Comparison of ENCODE assay signal across 1 cellular context in the genomic region with DNA sequence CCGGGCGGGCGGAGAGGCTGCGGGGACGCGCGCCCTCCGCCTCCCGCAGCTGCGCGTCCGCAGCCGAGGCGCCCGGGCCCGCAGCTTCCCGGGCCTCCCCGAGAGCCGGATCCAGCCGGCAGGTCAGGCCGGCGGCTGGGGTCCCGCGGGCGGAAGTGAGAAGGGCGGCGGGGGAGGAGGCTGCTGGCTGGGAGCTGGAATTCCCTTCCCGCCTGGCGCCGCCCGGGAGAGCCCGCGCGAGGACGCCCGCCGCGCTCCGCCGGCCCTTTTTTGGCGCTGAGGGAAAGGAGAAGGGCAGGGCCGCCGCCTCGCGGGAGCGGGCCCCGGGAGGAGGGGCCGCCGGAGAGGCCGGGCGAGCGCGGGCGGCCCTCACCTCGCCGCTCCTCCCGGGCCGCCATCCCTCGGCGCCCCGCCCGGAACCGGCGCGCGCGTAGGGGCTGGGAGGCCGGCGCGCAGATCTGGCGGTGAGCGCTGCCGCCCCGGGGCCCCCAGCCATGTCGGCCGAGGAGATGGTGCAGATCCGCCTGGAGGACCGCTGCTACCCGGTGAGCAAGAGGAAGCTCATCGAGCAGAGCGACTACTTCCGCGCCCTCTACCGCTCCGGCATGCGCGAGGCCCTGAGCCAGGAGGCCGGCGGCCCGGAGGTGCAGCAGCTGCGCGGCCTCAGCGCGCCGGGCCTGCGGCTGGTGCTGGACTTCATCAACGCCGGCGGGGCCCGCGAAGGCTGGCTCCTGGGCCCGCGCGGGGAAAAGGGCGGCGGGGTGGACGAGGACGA.
A peak's percentile ranks its signal among the peaks of the same experiment; 100 is the strongest.
TF ChIP-seq lines count a peak whose summit lies in the region.

A gene with protein sequence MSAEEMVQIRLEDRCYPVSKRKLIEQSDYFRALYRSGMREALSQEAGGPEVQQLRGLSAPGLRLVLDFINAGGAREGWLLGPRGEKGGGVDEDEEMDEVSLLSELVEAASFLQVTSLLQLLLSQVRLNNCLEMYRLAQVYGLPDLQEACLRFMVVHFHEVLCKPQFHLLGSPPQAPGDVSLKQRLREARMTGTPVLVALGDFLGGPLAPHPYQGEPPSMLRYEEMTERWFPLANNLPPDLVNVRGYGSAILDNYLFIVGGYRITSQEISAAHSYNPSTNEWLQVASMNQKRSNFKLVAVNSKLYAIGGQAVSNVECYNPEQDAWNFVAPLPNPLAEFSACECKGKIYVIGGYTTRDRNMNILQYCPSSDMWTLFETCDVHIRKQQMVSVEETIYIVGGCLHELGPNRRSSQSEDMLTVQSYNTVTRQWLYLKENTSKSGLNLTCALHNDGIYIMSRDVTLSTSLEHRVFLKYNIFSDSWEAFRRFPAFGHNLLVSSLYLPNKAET (plus strand): TSS at position 397 of the 775 bp plus-strand sequence. CDS start 98 bp downstream, at position 495.
A gene (minus strand): TSS at position 400 of the 775 bp plus-strand sequence. CDS start 8,960 bp downstream, outside the sequence.

TF ChIP-seq in K562, 482 proteins besides CTCF, POLR2A, EP300 and RAD21 (continued from another document and continues in another):
- TF ChIP-seq, protein P1, sequence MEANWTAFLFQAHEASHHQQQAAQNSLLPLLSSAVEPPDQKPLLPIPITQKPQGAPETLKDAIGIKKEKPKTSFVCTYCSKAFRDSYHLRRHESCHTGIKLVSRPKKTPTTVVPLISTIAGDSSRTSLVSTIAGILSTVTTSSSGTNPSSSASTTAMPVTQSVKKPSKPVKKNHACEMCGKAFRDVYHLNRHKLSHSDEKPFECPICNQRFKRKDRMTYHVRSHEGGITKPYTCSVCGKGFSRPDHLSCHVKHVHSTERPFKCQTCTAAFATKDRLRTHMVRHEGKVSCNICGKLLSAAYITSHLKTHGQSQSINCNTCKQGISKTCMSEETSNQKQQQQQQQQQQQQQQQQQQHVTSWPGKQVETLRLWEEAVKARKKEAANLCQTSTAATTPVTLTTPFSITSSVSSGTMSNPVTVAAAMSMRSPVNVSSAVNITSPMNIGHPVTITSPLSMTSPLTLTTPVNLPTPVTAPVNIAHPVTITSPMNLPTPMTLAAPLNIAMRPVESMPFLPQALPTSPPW (CRISPR knock-in tag; IDR thresholded peaks at IDR 0.05), result peak; percentile 78
- TF ChIP-seq ZNF197 (CRISPR knock-in tag; IDR thresholded peaks at IDR 0.05; ENCODE audit: low read depth) (0 out of 2 replicates have a peak, but pooled peaks have one; percentile 10), GABPB1 (CRISPR knock-in tag; IDR thresholded peaks at IDR 0.05) (peak; percentile 77), POLR2H (tag; IDR thresholded peaks at IDR 0.05; ENCODE audit: low read depth) (peak; percentile 57; the same call in 1 of the 2 replicates), YY1 (IDR thresholded peaks at IDR 0.05; ENCODE audit: borderline replicate concordance in 1 of 3, control insufficient read depth in 1 of 3, extremely low read depth in 1 of 3, insufficient read depth in 3 of 3, insufficient read length in 1 of 3, insufficient replicate concordance in 2 of 3, low read depth in 1 of 3, low read length in 2 of 3) (peak in 1 of 3 experiments; percentile 59), SPI1 (IDR thresholded peaks at IDR 0.05; ENCODE audit: borderline replicate concordance, low read depth, low read length) (0 out of 2 replicates have a peak, but pooled peaks have one; percentile 7), ZNF764 (CRISPR knock-in tag; IDR thresholded peaks at IDR 0.05; ENCODE audit: low read depth) (no peak), NR4A1 (CRISPR knock-in tag; IDR thresholded peaks at IDR 0.05) (peak; percentile 70; the same call in 1 of the 2 replicates), NR4A1 (tag; IDR thresholded peaks at IDR 0.05) (no peak), TBP (optimal IDR thresholded peaks at IDR 0.05; ENCODE audit: low read depth, low read length) (peak; percentile 39), TARDBP (IDR thresholded peaks at IDR 0.05) (no peak), ZBTB1 (CRISPR knock-in tag; IDR thresholded peaks at IDR 0.05; ENCODE audit: borderline replicate concordance, low read depth) (0 out of 2 replicates have a peak, but pooled peaks have one; percentile 54), ZBTB17 (CRISPR knock-in tag; IDR thresholded peaks at IDR 0.05) (no peak), CBX2 (IDR thresholded peaks at IDR 0.05; ENCODE audit: insufficient read depth, low read length, poor library complexity, severe bottlenecking) (no peak), EP400 (IDR thresholded peaks at IDR 0.05) (peak; percentile 41; the same call in 1 of the 2 replicates), NRF1 (conservative IDR thresholded peaks at IDR 0.05 in 1 of 2, IDR thresholded peaks at IDR 0.05 in 1 of 2) (peak; percentile 82 to 84), TAF15 (IDR thresholded peaks at IDR 0.05; ENCODE audit: low read depth, low read length) (no peak), SIN3A (IDR thresholded peaks at IDR 0.05; ENCODE audit: borderline replicate concordance in 2 of 2, control insufficient read depth in 1 of 2, low read depth in 2 of 2, low read length in 2 of 2) (peak in 1 of 2 experiments; percentile 9; a peak in 1 of 4 replicates), ZNF133 (CRISPR knock-in tag; IDR thresholded peaks at IDR 0.05) (no peak)
- TF ChIP-seq, protein P2, sequence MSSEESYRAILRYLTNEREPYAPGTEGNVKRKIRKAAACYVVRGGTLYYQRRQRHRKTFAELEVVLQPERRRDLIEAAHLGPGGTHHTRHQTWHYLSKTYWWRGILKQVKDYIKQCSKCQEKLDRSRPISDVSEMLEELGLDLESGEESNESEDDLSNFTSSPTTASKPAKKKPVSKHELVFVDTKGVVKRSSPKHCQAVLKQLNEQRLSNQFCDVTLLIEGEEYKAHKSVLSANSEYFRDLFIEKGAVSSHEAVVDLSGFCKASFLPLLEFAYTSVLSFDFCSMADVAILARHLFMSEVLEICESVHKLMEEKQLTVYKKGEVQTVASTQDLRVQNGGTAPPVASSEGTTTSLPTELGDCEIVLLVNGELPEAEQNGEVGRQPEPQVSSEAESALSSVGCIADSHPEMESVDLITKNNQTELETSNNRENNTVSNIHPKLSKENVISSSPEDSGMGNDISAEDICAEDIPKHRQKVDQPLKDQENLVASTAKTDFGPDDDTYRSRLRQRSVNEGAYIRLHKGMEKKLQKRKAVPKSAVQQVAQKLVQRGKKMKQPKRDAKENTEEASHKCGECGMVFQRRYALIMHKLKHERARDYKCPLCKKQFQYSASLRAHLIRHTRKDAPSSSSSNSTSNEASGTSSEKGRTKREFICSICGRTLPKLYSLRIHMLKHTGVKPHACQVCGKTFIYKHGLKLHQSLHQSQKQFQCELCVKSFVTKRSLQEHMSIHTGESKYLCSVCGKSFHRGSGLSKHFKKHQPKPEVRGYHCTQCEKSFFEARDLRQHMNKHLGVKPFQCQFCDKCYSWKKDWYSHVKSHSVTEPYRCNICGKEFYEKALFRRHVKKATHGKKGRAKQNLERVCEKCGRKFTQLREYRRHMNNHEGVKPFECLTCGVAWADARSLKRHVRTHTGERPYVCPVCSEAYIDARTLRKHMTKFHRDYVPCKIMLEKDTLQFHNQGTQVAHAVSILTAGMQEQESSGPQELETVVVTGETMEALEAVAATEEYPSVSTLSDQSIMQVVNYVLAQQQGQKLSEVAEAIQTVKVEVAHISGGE (CRISPR knock-in tag; IDR thresholded peaks at IDR 0.05), result peak in 1 of 3 experiments; percentile 70; a peak in 2 of 6 replicates
- TF ChIP-seq, protein P3, sequence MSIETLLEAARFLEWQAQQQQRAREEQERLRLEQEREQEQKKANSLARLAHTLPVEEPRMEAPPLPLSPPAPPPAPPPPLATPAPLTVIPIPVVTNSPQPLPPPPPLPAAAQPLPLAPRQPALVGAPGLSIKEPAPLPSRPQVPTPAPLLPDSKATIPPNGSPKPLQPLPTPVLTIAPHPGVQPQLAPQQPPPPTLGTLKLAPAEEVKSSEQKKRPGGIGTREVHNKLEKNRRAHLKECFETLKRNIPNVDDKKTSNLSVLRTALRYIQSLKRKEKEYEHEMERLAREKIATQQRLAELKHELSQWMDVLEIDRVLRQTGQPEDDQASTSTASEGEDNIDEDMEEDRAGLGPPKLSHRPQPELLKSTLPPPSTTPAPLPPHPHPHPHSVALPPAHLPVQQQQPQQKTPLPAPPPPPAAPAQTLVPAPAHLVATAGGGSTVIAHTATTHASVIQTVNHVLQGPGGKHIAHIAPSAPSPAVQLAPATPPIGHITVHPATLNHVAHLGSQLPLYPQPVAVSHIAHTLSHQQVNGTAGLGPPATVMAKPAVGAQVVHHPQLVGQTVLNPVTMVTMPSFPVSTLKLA (conservative IDR thresholded peaks at IDR 0.05), result peak in 1 of 2 experiments; percentile 68; a peak in 2 of 4 replicates
- TF ChIP-seq, protein P4, sequence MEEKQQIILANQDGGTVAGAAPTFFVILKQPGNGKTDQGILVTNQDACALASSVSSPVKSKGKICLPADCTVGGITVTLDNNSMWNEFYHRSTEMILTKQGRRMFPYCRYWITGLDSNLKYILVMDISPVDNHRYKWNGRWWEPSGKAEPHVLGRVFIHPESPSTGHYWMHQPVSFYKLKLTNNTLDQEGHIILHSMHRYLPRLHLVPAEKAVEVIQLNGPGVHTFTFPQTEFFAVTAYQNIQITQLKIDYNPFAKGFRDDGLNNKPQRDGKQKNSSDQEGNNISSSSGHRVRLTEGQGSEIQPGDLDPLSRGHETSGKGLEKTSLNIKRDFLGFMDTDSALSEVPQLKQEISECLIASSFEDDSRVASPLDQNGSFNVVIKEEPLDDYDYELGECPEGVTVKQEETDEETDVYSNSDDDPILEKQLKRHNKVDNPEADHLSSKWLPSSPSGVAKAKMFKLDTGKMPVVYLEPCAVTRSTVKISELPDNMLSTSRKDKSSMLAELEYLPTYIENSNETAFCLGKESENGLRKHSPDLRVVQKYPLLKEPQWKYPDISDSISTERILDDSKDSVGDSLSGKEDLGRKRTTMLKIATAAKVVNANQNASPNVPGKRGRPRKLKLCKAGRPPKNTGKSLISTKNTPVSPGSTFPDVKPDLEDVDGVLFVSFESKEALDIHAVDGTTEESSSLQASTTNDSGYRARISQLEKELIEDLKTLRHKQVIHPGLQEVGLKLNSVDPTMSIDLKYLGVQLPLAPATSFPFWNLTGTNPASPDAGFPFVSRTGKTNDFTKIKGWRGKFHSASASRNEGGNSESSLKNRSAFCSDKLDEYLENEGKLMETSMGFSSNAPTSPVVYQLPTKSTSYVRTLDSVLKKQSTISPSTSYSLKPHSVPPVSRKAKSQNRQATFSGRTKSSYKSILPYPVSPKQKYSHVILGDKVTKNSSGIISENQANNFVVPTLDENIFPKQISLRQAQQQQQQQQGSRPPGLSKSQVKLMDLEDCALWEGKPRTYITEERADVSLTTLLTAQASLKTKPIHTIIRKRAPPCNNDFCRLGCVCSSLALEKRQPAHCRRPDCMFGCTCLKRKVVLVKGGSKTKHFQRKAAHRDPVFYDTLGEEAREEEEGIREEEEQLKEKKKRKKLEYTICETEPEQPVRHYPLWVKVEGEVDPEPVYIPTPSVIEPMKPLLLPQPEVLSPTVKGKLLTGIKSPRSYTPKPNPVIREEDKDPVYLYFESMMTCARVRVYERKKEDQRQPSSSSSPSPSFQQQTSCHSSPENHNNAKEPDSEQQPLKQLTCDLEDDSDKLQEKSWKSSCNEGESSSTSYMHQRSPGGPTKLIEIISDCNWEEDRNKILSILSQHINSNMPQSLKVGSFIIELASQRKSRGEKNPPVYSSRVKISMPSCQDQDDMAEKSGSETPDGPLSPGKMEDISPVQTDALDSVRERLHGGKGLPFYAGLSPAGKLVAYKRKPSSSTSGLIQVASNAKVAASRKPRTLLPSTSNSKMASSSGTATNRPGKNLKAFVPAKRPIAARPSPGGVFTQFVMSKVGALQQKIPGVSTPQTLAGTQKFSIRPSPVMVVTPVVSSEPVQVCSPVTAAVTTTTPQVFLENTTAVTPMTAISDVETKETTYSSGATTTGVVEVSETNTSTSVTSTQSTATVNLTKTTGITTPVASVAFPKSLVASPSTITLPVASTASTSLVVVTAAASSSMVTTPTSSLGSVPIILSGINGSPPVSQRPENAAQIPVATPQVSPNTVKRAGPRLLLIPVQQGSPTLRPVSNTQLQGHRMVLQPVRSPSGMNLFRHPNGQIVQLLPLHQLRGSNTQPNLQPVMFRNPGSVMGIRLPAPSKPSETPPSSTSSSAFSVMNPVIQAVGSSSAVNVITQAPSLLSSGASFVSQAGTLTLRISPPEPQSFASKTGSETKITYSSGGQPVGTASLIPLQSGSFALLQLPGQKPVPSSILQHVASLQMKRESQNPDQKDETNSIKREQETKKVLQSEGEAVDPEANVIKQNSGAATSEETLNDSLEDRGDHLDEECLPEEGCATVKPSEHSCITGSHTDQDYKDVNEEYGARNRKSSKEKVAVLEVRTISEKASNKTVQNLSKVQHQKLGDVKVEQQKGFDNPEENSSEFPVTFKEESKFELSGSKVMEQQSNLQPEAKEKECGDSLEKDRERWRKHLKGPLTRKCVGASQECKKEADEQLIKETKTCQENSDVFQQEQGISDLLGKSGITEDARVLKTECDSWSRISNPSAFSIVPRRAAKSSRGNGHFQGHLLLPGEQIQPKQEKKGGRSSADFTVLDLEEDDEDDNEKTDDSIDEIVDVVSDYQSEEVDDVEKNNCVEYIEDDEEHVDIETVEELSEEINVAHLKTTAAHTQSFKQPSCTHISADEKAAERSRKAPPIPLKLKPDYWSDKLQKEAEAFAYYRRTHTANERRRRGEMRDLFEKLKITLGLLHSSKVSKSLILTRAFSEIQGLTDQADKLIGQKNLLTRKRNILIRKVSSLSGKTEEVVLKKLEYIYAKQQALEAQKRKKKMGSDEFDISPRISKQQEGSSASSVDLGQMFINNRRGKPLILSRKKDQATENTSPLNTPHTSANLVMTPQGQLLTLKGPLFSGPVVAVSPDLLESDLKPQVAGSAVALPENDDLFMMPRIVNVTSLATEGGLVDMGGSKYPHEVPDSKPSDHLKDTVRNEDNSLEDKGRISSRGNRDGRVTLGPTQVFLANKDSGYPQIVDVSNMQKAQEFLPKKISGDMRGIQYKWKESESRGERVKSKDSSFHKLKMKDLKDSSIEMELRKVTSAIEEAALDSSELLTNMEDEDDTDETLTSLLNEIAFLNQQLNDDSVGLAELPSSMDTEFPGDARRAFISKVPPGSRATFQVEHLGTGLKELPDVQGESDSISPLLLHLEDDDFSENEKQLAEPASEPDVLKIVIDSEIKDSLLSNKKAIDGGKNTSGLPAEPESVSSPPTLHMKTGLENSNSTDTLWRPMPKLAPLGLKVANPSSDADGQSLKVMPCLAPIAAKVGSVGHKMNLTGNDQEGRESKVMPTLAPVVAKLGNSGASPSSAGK (IDR thresholded peaks at IDR 0.05), result peak; percentile 70
- TF ChIP-seq, protein P5, sequence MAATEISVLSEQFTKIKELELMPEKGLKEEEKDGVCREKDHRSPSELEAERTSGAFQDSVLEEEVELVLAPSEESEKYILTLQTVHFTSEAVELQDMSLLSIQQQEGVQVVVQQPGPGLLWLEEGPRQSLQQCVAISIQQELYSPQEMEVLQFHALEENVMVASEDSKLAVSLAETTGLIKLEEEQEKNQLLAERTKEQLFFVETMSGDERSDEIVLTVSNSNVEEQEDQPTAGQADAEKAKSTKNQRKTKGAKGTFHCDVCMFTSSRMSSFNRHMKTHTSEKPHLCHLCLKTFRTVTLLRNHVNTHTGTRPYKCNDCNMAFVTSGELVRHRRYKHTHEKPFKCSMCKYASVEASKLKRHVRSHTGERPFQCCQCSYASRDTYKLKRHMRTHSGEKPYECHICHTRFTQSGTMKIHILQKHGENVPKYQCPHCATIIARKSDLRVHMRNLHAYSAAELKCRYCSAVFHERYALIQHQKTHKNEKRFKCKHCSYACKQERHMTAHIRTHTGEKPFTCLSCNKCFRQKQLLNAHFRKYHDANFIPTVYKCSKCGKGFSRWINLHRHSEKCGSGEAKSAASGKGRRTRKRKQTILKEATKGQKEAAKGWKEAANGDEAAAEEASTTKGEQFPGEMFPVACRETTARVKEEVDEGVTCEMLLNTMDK (IDR thresholded peaks at IDR 0.05; ENCODE audit: borderline replicate concordance, insufficient read depth, low read depth, low read length, poor library complexity, severe bottlenecking), result peak; percentile 53
